In the genomic region with DNA sequence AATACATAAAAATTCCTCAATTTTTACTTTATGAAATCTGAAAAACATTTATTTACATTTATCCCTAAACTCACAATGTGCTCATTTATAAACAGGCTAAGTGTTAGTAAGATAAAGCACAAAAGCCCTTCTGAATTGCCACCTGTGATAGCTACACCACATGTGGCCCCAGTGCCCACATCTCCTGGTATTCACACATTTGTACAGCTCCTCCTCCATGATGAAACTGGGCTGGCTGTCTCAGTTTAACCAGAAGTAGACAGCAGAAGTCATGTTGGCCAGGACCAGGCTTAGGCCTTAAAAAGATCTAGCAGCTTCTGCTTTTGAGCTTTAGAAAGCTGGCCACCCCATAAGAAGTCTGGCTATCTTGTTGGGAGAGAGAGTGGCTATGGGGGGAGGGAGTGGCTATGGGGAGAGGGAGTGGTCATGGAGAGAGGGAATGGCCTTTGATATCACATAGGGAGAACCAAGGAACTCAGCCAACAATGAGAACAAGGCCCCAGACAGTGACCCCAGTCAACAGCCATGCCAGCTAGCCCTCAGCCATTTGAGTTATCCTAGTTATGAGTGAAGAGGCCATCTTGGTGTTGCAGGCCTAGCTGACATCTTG, we compare ENCODE assay signal across 21 cellular contexts.
"Had no signal": no experiment of that assay in that cellular context is flagged by ENCODE, and none has a peak within 500 bp of the region (broad histone marks: within the 10 kb centered on the region; RNA-seq: fewer than 3 reads in every experiment).

No MANE protein-coding gene starts in this region.

- ATAC-seq: activated T-helper 17 cell treated with anti-CD3 and anti-CD28 coated beads, Interleukin-2, amount 50 U/mL, for 72 hours; gastroesophageal sphincter; mucosa of descending colon; psoas muscle; SK-N-SH treated with all-trans-retinoic acid at 6 μM for 48 hours; stimulated activated naive CD8-positive, alpha-beta T cell treated with anti-CD3 and anti-CD28 coated beads, Interleukin-15, Interleukin-2, amounts not matched to agents 100 U/mL and 50 U/mL, for 24 hours; T-helper 17 cell had no signal

- H2AFZ ChIP-seq: hepatocyte had no signal

- H3K4me3 Mint-ChIP-seq: activated naive CD4-positive, alpha-beta T cell treated with anti-CD3 and anti-CD28 coated beads for 36 hours; activated T-helper 17 cell treated with anti-CD3 and anti-CD28 coated beads, Interleukin-2, amount 50 U/mL, for 72 hours; nephron; T-helper 17 cell had no signal

- H3K4me1 Mint-ChIP-seq: activated T-helper 17 cell treated with anti-CD3 and anti-CD28 coated beads, Interleukin-2, amount 50 U/mL, for 72 hours; nephron had no signal

- H3K27me3 ChIP-seq: cardiac muscle cell, colonic mucosa, gastroesophageal sphincter, hepatocyte, sigmoid colon had no signal

- H3K79me2 ChIP-seq: hepatocyte had no signal

- DNase-seq: activated CD4-positive, alpha-beta T cell treated with anti-CD3 and anti-CD28 coated beads, Interleukin-2, amount 50 U/mL, for 4 hours; activated CD8-positive, alpha-beta memory T cell treated with anti-CD3 and anti-CD28 coated beads, Interleukin-2, amount 50 U/mL, for 4 hours; activated naive CD4-positive, alpha-beta T cell treated with anti-CD3 and anti-CD28 coated beads for 36 hours; colonic mucosa; effector CD4-positive, alpha-beta T cell; kidney glomerular epithelial cell; lower lobe of right lung; mucosa of descending colon; occipital lobe; psoas muscle; sigmoid colon; stimulated activated CD4-positive, alpha-beta T cell treated with anti-CD3 and anti-CD28 coated beads, Interleukin-12 subunit alpha, Interleukin-12 subunit beta, amount 100 ng/mL, for 4 hours; stimulated activated naive CD8-positive, alpha-beta T cell treated with anti-CD3 and anti-CD28 coated beads, Interleukin-15, Interleukin-2, amounts not matched to agents 100 U/mL and 50 U/mL, for 24 hours; T-helper 17 cell had no signal

- H3K9me3 ChIP-seq: colonic mucosa, gastroesophageal sphincter, lower lobe of right lung, mucosa of descending colon, psoas muscle, sigmoid colon had no signal

- H3K4me3 ChIP-seq: cardiac muscle cell, colonic mucosa, gastroesophageal sphincter, hepatocyte, lower lobe of right lung, mucosa of descending colon, psoas muscle, sigmoid colon had no signal

- H3K4me2 ChIP-seq: hepatocyte had no signal

- H3K27ac Mint-ChIP-seq: activated naive CD4-positive, alpha-beta T cell treated with anti-CD3 and anti-CD28 coated beads for 36 hours; nephron; T-helper 17 cell had no signal

- H3K27me3 Mint-ChIP-seq: activated T-helper 17 cell treated with anti-CD3 and anti-CD28 coated beads, Interleukin-2, amount 50 U/mL, for 72 hours; T-helper 17 cell had no signal

- H3K4me1 ChIP-seq: colonic mucosa, lower lobe of right lung, psoas muscle, sigmoid colon had no signal

- H3K27ac ChIP-seq: cardiac muscle cell, colonic mucosa, epithelial cell of prostate, gastroesophageal sphincter, hepatocyte, lower lobe of right lung, psoas muscle, sigmoid colon had no signal

- H3K9me3 Mint-ChIP-seq: activated naive CD4-positive, alpha-beta T cell treated with anti-CD3 and anti-CD28 coated beads for 36 hours; activated T-helper 17 cell treated with anti-CD3 and anti-CD28 coated beads, Interleukin-2, amount 50 U/mL, for 72 hours; nephron had no signal

- H3K36me3 ChIP-seq: colonic mucosa had no signal
